ENCODE assay signal across 3 cellular contexts in genomic region chr19:39516270-39516669, GRCh38.
TF ChIP-seq lines count a peak whose summit lies in the region.

No MANE protein-coding gene starts in this region.

TF ChIP-seq in HEK293, 187 proteins besides CTCF, POLR2A, EP300 and RAD21:
- TF ChIP-seq ZNF202 (tag by site-specific recombination; IDR thresholded peaks at IDR 0.05; ENCODE audit: borderline replicate concordance) (peak; percentile 30; the same call in 1 of the 2 replicates), SCRT2 (tag by site-specific recombination; IDR thresholded peaks at IDR 0.05) (no peak), ZBTB17 (tag by site-specific recombination; IDR thresholded peaks at IDR 0.05) (0 out of 2 replicates have a peak, but pooled peaks have one; percentile 27), ZNF366 (tag by site-specific recombination; conservative IDR thresholded peaks at IDR 0.05) (0 out of 2 replicates have a peak, but pooled peaks have one; percentile 26), ZNF138 (tag by site-specific recombination; IDR thresholded peaks at IDR 0.05; ENCODE audit: borderline replicate concordance) (no peak), ZFHX2 (tag by site-specific recombination; conservative IDR thresholded peaks at IDR 0.05) (peak; percentile 68), PRDM6 (tag by site-specific recombination; IDR thresholded peaks at IDR 0.05) (no peak), SCRT1 (tag by site-specific recombination; IDR thresholded peaks at IDR 0.05; ENCODE audit: borderline replicate concordance) (0 out of 2 replicates have a peak, but pooled peaks have one; percentile 24), EGR2 (tag by site-specific recombination; IDR thresholded peaks at IDR 0.05; ENCODE audit: low read depth) (peak; percentile 90), ZNF596 (tag by site-specific recombination; IDR thresholded peaks at IDR 0.05) (peak; percentile 12; the same call in 1 of the 2 replicates)

TF ChIP-seq in GM12878, 131 proteins besides CTCF, POLR2A, EP300 and RAD21:
- TF ChIP-seq ZNF217 (IDR thresholded peaks at IDR 0.05) (no peak), FOXK2 (IDR thresholded peaks at IDR 0.05) (no peak), TCF3 (IDR thresholded peaks at IDR 0.05; ENCODE audit: borderline replicate concordance, insufficient read depth, low read depth, low read length) (no peak), RUNX3 (IDR thresholded peaks at IDR 0.05; ENCODE audit: low read length) (peak; percentile 20; the same call in 1 of the 2 replicates), SPI1 (IDR thresholded peaks at IDR 0.05; ENCODE audit: borderline replicate concordance, insufficient read depth, low read depth, low read length) (peak; percentile 64; the same call in 1 of the 2 replicates), USF2 (IDR thresholded peaks at IDR 0.05; ENCODE audit: borderline replicate concordance, low read depth, low read length) (no peak), CBX3 (IDR thresholded peaks at IDR 0.05; ENCODE audit: borderline replicate concordance, low read depth) (no peak)

TF ChIP-seq in HEK293T, 16 proteins besides CTCF, POLR2A, EP300 and RAD21:
- no peak for TF ChIP-seq FOXK2 (IDR thresholded peaks at IDR 0.05)
- TF ChIP-seq ARNT (IDR thresholded peaks at IDR 0.05) = no peak
- no peak for TF ChIP-seq SUZ12 (IDR thresholded peaks at IDR 0.05)
- no peak for TF ChIP-seq ZNF384 (IDR thresholded peaks at IDR 0.05)
- TF ChIP-seq FOXM1 (IDR thresholded peaks at IDR 0.05; ENCODE audit: borderline replicate concordance) = no peak
- no peak for TF ChIP-seq SP1 (IDR thresholded peaks at IDR 0.05)
- TF ChIP-seq CTBP1 (IDR thresholded peaks at IDR 0.05; ENCODE audit: borderline replicate concordance) = no peak
- no peak for TF ChIP-seq TARDBP (IDR thresholded peaks at IDR 0.05)
- no peak for TF ChIP-seq BHLHE40 (IDR thresholded peaks at IDR 0.05; ENCODE audit: borderline replicate concordance)
TF ChIP-seq in HEK293T: peak in this region for 0.
